8 cellular contexts compared by ENCODE assay signal in the genomic region with DNA sequence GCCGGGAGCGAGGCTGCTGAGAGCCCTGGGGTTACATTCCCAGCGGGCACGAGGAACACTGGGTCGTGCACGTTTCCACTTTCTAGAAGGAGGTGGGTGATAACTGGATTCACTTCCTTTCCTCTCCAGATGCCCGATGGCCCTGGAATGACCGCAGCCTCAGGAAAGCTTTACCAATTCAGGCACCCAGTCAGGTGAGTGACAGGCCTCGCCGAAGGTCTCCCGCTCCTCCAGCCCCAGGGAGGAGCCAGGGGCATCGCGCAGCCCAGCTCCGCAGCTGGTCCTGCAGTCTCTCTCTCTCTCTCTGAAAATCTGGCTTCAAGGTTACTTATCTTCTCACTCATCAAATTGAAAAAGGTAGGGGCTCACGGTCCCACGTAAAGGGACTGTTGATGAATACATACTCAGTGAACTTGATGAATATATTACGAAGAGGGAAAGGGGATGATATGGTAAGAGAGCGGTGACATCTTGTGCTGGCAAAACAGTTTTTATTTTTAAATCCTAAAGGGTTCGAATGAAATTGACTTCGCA. TPM values are rescaled to one million over a fixed set of nuclear protein-coding genes. Genes with fewer than 3 reads are reported as not detected.
DNase-seq lines count a peak whose midpoint lies in the region; ATAC-seq and TF ChIP-seq lines count a peak whose summit lies in the region.

No MANE protein-coding gene starts in this region.

- POLR2A ChIA-PET in RWPE1 (lab: Yijun Ruan, JAX; ENCODE audit: low non-redundant PET), result no interaction called here

- TF ChIP-seq CTCF in AG10803 (conservative IDR thresholded peaks at IDR 0.05; ENCODE audit: low read length), result no peak
- TF ChIP-seq CTCF in HFF-Myc (IDR thresholded peaks at IDR 0.05; ENCODE audit: low read depth, low read length, missing control alignments), result no peak
- TF ChIP-seq CTCF in RWPE1 (conservative IDR thresholded peaks at IDR 0.05; ENCODE audit: low read depth), result no peak

- no peak for ATAC-seq in activated naive CD8-positive, alpha-beta T cell treated with anti-CD3 and anti-CD28 coated beads, Interleukin-2, amount 50 U/mL, for 24 hours
- ATAC-seq in HG03442 (IDR thresholded peaks at IDR 0.05; ENCODE audit: unreplicated experiment), result no peak
- no peak for ATAC-seq in HG03139 (IDR thresholded peaks at IDR 0.05; ENCODE audit: unreplicated experiment)

- no peak overlapping the region for H3K27ac ChIP-seq in mesodermal cell (ENCODE audit: low read depth, low read length, severe bottlenecking)
- no peak overlapping the region for H3K27ac ChIP-seq in RWPE1

- H3K27me3 Mint-ChIP-seq in activated naive CD8-positive, alpha-beta T cell treated with anti-CD3 and anti-CD28 coated beads, Interleukin-2, amount 50 U/mL, for 24 hours, result peaks cover 63% of the 10 kb centered on the region

- DNase-seq in AG10803 (ENCODE audit: low read depth) (no peak), HFF-Myc (ENCODE audit: extremely low read depth, low read depth) (no peak), RWPE1 (ENCODE audit: low spot score) (no peak), kidney tubule cell (ENCODE audit: low spot score) (no peak)
- no peak for DNase-seq in activated naive CD8-positive, alpha-beta T cell treated with anti-CD3 and anti-CD28 coated beads, Interleukin-2, amount 50 U/mL, for 24 hours

- no peaks in the 10 kb centered on the region for H3K36me3 Mint-ChIP-seq in activated naive CD8-positive, alpha-beta T cell treated with anti-CD3 and anti-CD28 coated beads, Interleukin-2, amount 50 U/mL, for 24 hours (ENCODE audit: low read depth)

- no peaks in the 10 kb centered on the region for H3K36me3 ChIP-seq in mesodermal cell (ENCODE audit: control insufficient read depth, insufficient read depth, low read length)

- CTCF ChIA-PET in RWPE1 (lab: Yijun Ruan, JAX), result no interaction called here

- peak overlapping the region; percentile 51 for H3K4me3 ChIP-seq in AG10803 (ENCODE audit: low read length)
- H3K4me3 ChIP-seq in HFF-Myc (replicated peaks; ENCODE audit: low read depth, low read length), result peak overlapping the region; percentile 38
- peak overlapping the region; percentile 40 for H3K4me3 ChIP-seq in mesodermal cell (ENCODE audit: extremely low read depth, insufficient read depth, low read length, poor library complexity, severe bottlenecking)

- no peak overlapping the region for H3K27ac Mint-ChIP-seq in activated naive CD8-positive, alpha-beta T cell treated with anti-CD3 and anti-CD28 coated beads, Interleukin-2, amount 50 U/mL, for 24 hours

- no peaks in the 10 kb centered on the region for H3K9me3 Mint-ChIP-seq in activated naive CD8-positive, alpha-beta T cell treated with anti-CD3 and anti-CD28 coated beads, Interleukin-2, amount 50 U/mL, for 24 hours

- WGBS in mesodermal cell (ENCODE audit: insufficient coverage in 2 of 2), 2 experiments, result 10 to 23% methylated on average over 9 to 17 of the region's 20 CpGs

- H3K4me1 Mint-ChIP-seq in activated naive CD8-positive, alpha-beta T cell treated with anti-CD3 and anti-CD28 coated beads, Interleukin-2, amount 50 U/mL, for 24 hours, result peaks cover 21% of the 10 kb centered on the region

- H3K9me3 ChIP-seq in mesodermal cell (ENCODE audit: control insufficient read depth, low read length), result no peaks in the 10 kb centered on the region

- no peaks in the 10 kb centered on the region for H3K4me1 ChIP-seq in mesodermal cell (ENCODE audit: control insufficient read depth, insufficient read depth, low read length, poor library complexity, severe bottlenecking)

- H3K4me3 Mint-ChIP-seq in activated naive CD8-positive, alpha-beta T cell treated with anti-CD3 and anti-CD28 coated beads, Interleukin-2, amount 50 U/mL, for 24 hours, result peak overlapping the region; percentile 69

RNA-seq across cellular contexts. Expression of a gene that starts 0.9 kb away (rescaled TPM):
- polyA plus RNA-seq in mesodermal cell (2013, experiment 1 of 2), result not detected
- not detected for polyA plus RNA-seq in mesodermal cell (2013, experiment 2 of 2)

RNA-seq across cellular contexts. Expression of a gene that starts 5.5 kb away (rescaled TPM):
- 14.7 TPM for polyA plus RNA-seq in mesodermal cell (2013, experiment 1 of 2)
- 15.2 TPM for polyA plus RNA-seq in mesodermal cell (2013, experiment 2 of 2)
